Comparison of ENCODE assay signal across 1 cellular context in genomic region chr15:42190370-42190769, GRCh38.
TF ChIP-seq lines count a peak whose summit lies in the region.

No MANE protein-coding gene starts in this region.

TF ChIP-seq in HepG2, 621 proteins besides CTCF, POLR2A, EP300 and RAD21:
- TF ChIP-seq ZNF770 (CRISPR knock-in tag; IDR thresholded peaks at IDR 0.05) (no peak), MED13 (CRISPR knock-in tag; IDR thresholded peaks at IDR 0.05) (no peak), FOXK2 (IDR thresholded peaks at IDR 0.05) (no peak), NR2F2 (IDR thresholded peaks at IDR 0.05; ENCODE audit: borderline replicate concordance, low read depth) (no peak), TFDP1 (CRISPR knock-in tag; IDR thresholded peaks at IDR 0.05; ENCODE audit: borderline replicate concordance) (no peak), BRF2 (CRISPR knock-in tag; IDR thresholded peaks at IDR 0.05) (no peak), ZNF331 (CRISPR knock-in tag; IDR thresholded peaks at IDR 0.05) (no peak), TAF1 (CRISPR knock-in tag; IDR thresholded peaks at IDR 0.05) (no peak), CCAR2 (optimal IDR thresholded peaks at IDR 0.05; ENCODE audit: low read depth, low read length) (no peak), GFI1 (CRISPR knock-in tag; IDR thresholded peaks at IDR 0.05; ENCODE audit: borderline replicate concordance) (no peak), HOXA3 (CRISPR knock-in tag; IDR thresholded peaks at IDR 0.05) (no peak), NRL (CRISPR knock-in tag; IDR thresholded peaks at IDR 0.05; ENCODE audit: borderline replicate concordance) (no peak)
